1 cellular context compared by ENCODE assay signal in genomic region chr7:93053946-93054943, GRCh38.
TF ChIP-seq lines count a peak whose summit lies in the region.

No MANE protein-coding gene starts in this region.

TF ChIP-seq in GM12878, 131 proteins besides CTCF, POLR2A, EP300 and RAD21 (continued from another document):
- no peak for TF ChIP-seq BCLAF1 (IDR thresholded peaks at IDR 0.05)
- no peak for TF ChIP-seq SPI1 (IDR thresholded peaks at IDR 0.05; ENCODE audit: borderline replicate concordance, insufficient read depth, low read depth, low read length)
- TF ChIP-seq NFXL1 (IDR thresholded peaks at IDR 0.05; ENCODE audit: borderline replicate concordance), result no peak
